1 cellular context compared by ENCODE assay signal in genomic region chr5:168528521-168529360, GRCh38.
TF ChIP-seq lines count a peak whose summit lies in the region.

Gene FBLL1 (plus strand): TSS chr5:168529305. CDS start chr5:168529505, 200 bp downstream.

TF ChIP-seq in HepG2, 621 proteins besides CTCF, POLR2A, EP300 and RAD21 (continued from another document):
- peak; percentile 79; the same call in 1 of the 2 replicates for TF ChIP-seq ZBED4 (CRISPR knock-in tag; IDR thresholded peaks at IDR 0.05; ENCODE audit: borderline replicate concordance)
- no peak for TF ChIP-seq JARID2 (CRISPR knock-in tag; IDR thresholded peaks at IDR 0.05; ENCODE audit: insufficient replicate concordance)
- TF ChIP-seq NFKB2 (CRISPR knock-in tag; IDR thresholded peaks at IDR 0.05; ENCODE audit: borderline replicate concordance): 0 out of 2 replicates have a peak, but pooled peaks have one; percentile 36
- TF ChIP-seq ZBTB44 (CRISPR knock-in tag; IDR thresholded peaks at IDR 0.05): no peak
- no peak for TF ChIP-seq ZNF674 (CRISPR knock-in tag; IDR thresholded peaks at IDR 0.05; ENCODE audit: low read depth)
- no peak for TF ChIP-seq SRSF1 (optimal IDR thresholded peaks at IDR 0.05; ENCODE audit: low read depth, low read length)
- TF ChIP-seq PAXIP1 (CRISPR knock-in tag; conservative IDR thresholded peaks at IDR 0.05): no peak
- no peak for TF ChIP-seq BRCA1 (CRISPR knock-in tag; IDR thresholded peaks at IDR 0.05)
- TF ChIP-seq AFF4 (CRISPR knock-in tag; IDR thresholded peaks at IDR 0.05): no peak
- TF ChIP-seq ZNF354B (CRISPR knock-in tag; IDR thresholded peaks at IDR 0.05): no peak
- TF ChIP-seq SMAD1 (CRISPR knock-in tag; IDR thresholded peaks at IDR 0.05; ENCODE audit: borderline replicate concordance, low read depth): no peak
- TF ChIP-seq SCMH1 (CRISPR knock-in tag; IDR thresholded peaks at IDR 0.05; ENCODE audit: borderline replicate concordance): no peak
- TF ChIP-seq E2F1 (CRISPR knock-in tag; IDR thresholded peaks at IDR 0.05): no peak
- no peak for TF ChIP-seq DMAP1 (CRISPR knock-in tag; IDR thresholded peaks at IDR 0.05)
- TF ChIP-seq PATZ1 (CRISPR knock-in tag; IDR thresholded peaks at IDR 0.05): peak; percentile 62
- no peak for TF ChIP-seq ZNF580 (CRISPR knock-in tag; IDR thresholded peaks at IDR 0.05; ENCODE audit: borderline replicate concordance, low read depth)
- no peak for TF ChIP-seq ZNF44 (CRISPR knock-in tag; IDR thresholded peaks at IDR 0.05)
- no peak for TF ChIP-seq TCF7 (IDR thresholded peaks at IDR 0.05; ENCODE audit: low read depth)
- no peak for TF ChIP-seq USF2 (IDR thresholded peaks at IDR 0.05; ENCODE audit: low read depth, low read length)
- TF ChIP-seq USF2 (CRISPR knock-in tag; IDR thresholded peaks at IDR 0.05; ENCODE audit: borderline replicate concordance): no peak
- TF ChIP-seq ZNF280D (CRISPR knock-in tag; IDR thresholded peaks at IDR 0.05): 0 out of 2 replicates have a peak, but pooled peaks have one; percentile 40
- no peak for TF ChIP-seq NFE2L2 (IDR thresholded peaks at IDR 0.05; ENCODE audit: low read length)
- no peak for TF ChIP-seq ZNF710 (CRISPR knock-in tag; IDR thresholded peaks at IDR 0.05; ENCODE audit: borderline replicate concordance)
- no peak for TF ChIP-seq REXO4 (CRISPR knock-in tag; IDR thresholded peaks at IDR 0.05; ENCODE audit: borderline replicate concordance)
TF ChIP-seq in HepG2: peak in this region for 94.
